In genomic region chr6:11535801-11536230, GRCh38 we compare ENCODE assay signal across 8 cellular contexts. TPM values are rescaled to one million over a fixed set of nuclear protein-coding genes. Genes with fewer than 3 reads are reported as not detected.
DNase-seq lines count a peak whose midpoint lies in the region; ATAC-seq and TF ChIP-seq lines count a peak whose summit lies in the region.

No MANE protein-coding gene starts in this region.

- H3K4me3 ChIP-seq in retinal pigment epithelial cell (ENCODE audit: low read length) = no peak overlapping the region

- H3K4me1 Mint-ChIP-seq in activated T-cell treated with anti-CD3 and anti-CD28 coated beads, Interleukin-2, amount 50 U/mL, for 72 hours (ENCODE audit: low read depth) = peaks cover 7% of the 10 kb centered on the region
- H3K4me1 Mint-ChIP-seq in activated T-cell treated with anti-CD3 and anti-CD28 coated beads, Interleukin-2, amount 50 U/mL, for 24 hours (ENCODE audit: low read depth) = peaks cover 19% of the 10 kb centered on the region
- H3K4me1 Mint-ChIP-seq in endothelial cell (ENCODE audit: unreplicated experiment) = peaks cover 6% of the 10 kb centered on the region
- peaks cover 3 to 14% of the 10 kb centered on the region in 2 donors for H3K4me1 Mint-ChIP-seq in effector memory CD8-positive, alpha-beta T cell (ENCODE audit: low read depth in 2 of 2)

- no peak overlapping the region for H3K27ac Mint-ChIP-seq in activated T-cell treated with anti-CD3 and anti-CD28 coated beads, Interleukin-2, amount 50 U/mL, for 72 hours
- H3K27ac Mint-ChIP-seq in activated T-cell treated with anti-CD3 and anti-CD28 coated beads, Interleukin-2, amount 50 U/mL, for 24 hours = no peak overlapping the region
- no peak overlapping the region for H3K27ac Mint-ChIP-seq in endothelial cell (ENCODE audit: unreplicated experiment)
- H3K27ac Mint-ChIP-seq in effector memory CD8-positive, alpha-beta T cell = no peak overlapping the region

- TF ChIP-seq CTCF in endothelial cell (IDR thresholded peaks at IDR 0.05; ENCODE audit: unreplicated experiment) (no peak), retinal pigment epithelial cell (conservative IDR thresholded peaks at IDR 0.05; ENCODE audit: low read depth, low read length) (no peak)

- peak overlapping the region; percentile 6 to 26 for H3K4me3 Mint-ChIP-seq in activated T-cell treated with anti-CD3 and anti-CD28 coated beads, Interleukin-2, amount 50 U/mL, for 72 hours
- H3K4me3 Mint-ChIP-seq in activated T-cell treated with anti-CD3 and anti-CD28 coated beads, Interleukin-2, amount 50 U/mL, for 24 hours = no peak overlapping the region
- no peak overlapping the region for H3K4me3 Mint-ChIP-seq in endothelial cell (ENCODE audit: unreplicated experiment)
- no peak overlapping the region for H3K4me3 Mint-ChIP-seq in effector memory CD8-positive, alpha-beta T cell

- peak in 1 of 2 donors; percentile 6 for DNase-seq in activated T-cell treated with anti-CD3 and anti-CD28 coated beads, Interleukin-2, amount 50 U/mL, for 72 hours
- no peak for DNase-seq in activated T-cell treated with anti-CD3 and anti-CD28 coated beads, Interleukin-2, amount 50 U/mL, for 24 hours
- DNase-seq in RPMI7951 (ENCODE audit: low read depth) (peak; percentile 44), endothelial cell (ENCODE audit: low spot score) (peak; percentile 12), retinal pigment epithelial cell (ENCODE audit: low read depth) (peak; percentile 36), NCI-H1694 (lab: John Stamatoyannopoulos, UW) (no peak)
- no peak for DNase-seq in effector memory CD8-positive, alpha-beta T cell

- no peaks in the 10 kb centered on the region for H3K36me3 Mint-ChIP-seq in activated T-cell treated with anti-CD3 and anti-CD28 coated beads, Interleukin-2, amount 50 U/mL, for 72 hours (ENCODE audit: insufficient read depth in 2 of 2)
- no peaks in the 10 kb centered on the region for H3K36me3 Mint-ChIP-seq in activated T-cell treated with anti-CD3 and anti-CD28 coated beads, Interleukin-2, amount 50 U/mL, for 24 hours (ENCODE audit: low read depth)
- peaks cover 9% of the 10 kb centered on the region for H3K36me3 Mint-ChIP-seq in endothelial cell (ENCODE audit: low read depth, unreplicated experiment)
- no peaks in the 10 kb centered on the region for H3K36me3 Mint-ChIP-seq in effector memory CD8-positive, alpha-beta T cell (ENCODE audit: insufficient read depth)

- peaks cover 21% of the 10 kb centered on the region for H3K27me3 Mint-ChIP-seq in activated T-cell treated with anti-CD3 and anti-CD28 coated beads, Interleukin-2, amount 50 U/mL, for 72 hours (ENCODE audit: low read depth)
- peaks cover 18% of the 10 kb centered on the region for H3K27me3 Mint-ChIP-seq in activated T-cell treated with anti-CD3 and anti-CD28 coated beads, Interleukin-2, amount 50 U/mL, for 24 hours
- H3K27me3 Mint-ChIP-seq in endothelial cell (ENCODE audit: unreplicated experiment) = peaks cover 5% of the 10 kb centered on the region
- H3K27me3 Mint-ChIP-seq in effector memory CD8-positive, alpha-beta T cell = peaks cover 10 to 13% of the 10 kb centered on the region in 2 donors

- H3K9me3 Mint-ChIP-seq in activated T-cell treated with anti-CD3 and anti-CD28 coated beads, Interleukin-2, amount 50 U/mL, for 72 hours = no peaks in the 10 kb centered on the region
- H3K9me3 Mint-ChIP-seq in activated T-cell treated with anti-CD3 and anti-CD28 coated beads, Interleukin-2, amount 50 U/mL, for 24 hours = no peaks in the 10 kb centered on the region
- no peaks in the 10 kb centered on the region for H3K9me3 Mint-ChIP-seq in endothelial cell (ENCODE audit: unreplicated experiment)
- H3K9me3 Mint-ChIP-seq in effector memory CD8-positive, alpha-beta T cell = no peaks in the 10 kb centered on the region

- ATAC-seq in activated T-cell treated with anti-CD3 and anti-CD28 coated beads, Interleukin-2, amount 50 U/mL, for 72 hours (replicated peaks in 1 of 2) = no peak
- no peak for ATAC-seq in GM21526 (IDR thresholded peaks at IDR 0.05; ENCODE audit: low FRiP score, unreplicated experiment)
- no peak for ATAC-seq in effector memory CD8-positive, alpha-beta T cell (replicated peaks)

RNA-seq across cellular contexts. Expression of gene TMEM170B, which starts 1.7 kb away (rescaled TPM):
- 1 to 10 TPM; 1.0 to 1.6 TPM for total RNA-seq in activated T-cell treated with anti-CD3 and anti-CD28 coated beads, Interleukin-2, amount 50 U/mL, for 72 hours
- 0.39 and 0.60 TPM in 2 replicates for total RNA-seq in RPMI7951 (2014; rRNA removed; shearing (Covaris generic))
- total RNA-seq in endothelial cell (ENCODE audit: unreplicated experiment) = 5.0 TPM

Comparison
In these comparisons a context has a peak if more than half of its experiments do, and no peak if none do; other contexts are left out.
1. H3K4me3 Mint-ChIP-seq: peak in activated T-cell treated with anti-CD3 and anti-CD28 coated beads, Interleukin-2, amount 50 U/mL, for 72 hours (2 of 2); none in activated T-cell treated with anti-CD3 and anti-CD28 coated beads, Interleukin-2, amount 50 U/mL, for 24 hours (single experiment), endothelial cell (single experiment) and effector memory CD8-positive, alpha-beta T cell (0 of 2).
2. DNase-seq: peak in RPMI7951 (single experiment), endothelial cell (single experiment) and retinal pigment epithelial cell (single experiment); none in activated T-cell treated with anti-CD3 and anti-CD28 coated beads, Interleukin-2, amount 50 U/mL, for 24 hours (single experiment), NCI-H1694 (single experiment) and effector memory CD8-positive, alpha-beta T cell (0 of 3).